1 cellular context compared by ENCODE assay signal in the genomic region with DNA sequence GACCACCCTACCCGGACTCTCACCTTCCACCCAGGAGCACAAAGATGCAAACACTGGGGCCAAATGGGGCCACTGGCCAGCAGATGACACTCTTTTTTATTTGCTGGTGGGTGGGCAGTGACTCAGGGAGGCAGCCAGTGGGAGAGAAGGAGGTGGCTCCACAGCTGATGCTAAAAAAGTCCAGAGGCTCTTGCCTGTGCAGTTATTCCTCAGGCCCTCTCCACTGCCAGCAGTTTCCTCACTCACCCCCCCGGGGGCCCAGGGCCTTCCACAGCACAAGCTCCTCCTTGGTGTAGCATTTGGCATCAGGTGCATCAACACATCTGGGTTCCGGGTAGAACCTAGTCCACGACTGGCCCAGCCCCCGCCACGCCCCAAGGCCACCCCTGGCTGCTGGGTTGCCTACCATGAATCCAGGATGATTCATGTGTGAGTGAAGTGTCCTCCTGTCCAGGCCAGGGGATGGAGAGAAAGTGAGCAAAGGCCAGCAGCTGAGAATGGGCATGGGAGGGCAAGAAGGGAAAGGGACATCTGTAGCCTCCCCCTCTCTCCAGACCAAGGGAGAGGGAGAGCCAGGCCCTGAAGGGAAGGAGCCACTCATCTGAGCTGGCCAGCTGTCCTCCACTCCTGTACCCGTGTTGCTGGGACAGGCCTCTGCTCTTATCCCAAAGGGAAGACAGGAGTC.
TF ChIP-seq lines count a peak whose summit lies in the region.

No MANE protein-coding gene starts in this region.

TF ChIP-seq in GM23338, 12 proteins besides CTCF, POLR2A, EP300 and RAD21:
- TF ChIP-seq, protein P1, sequence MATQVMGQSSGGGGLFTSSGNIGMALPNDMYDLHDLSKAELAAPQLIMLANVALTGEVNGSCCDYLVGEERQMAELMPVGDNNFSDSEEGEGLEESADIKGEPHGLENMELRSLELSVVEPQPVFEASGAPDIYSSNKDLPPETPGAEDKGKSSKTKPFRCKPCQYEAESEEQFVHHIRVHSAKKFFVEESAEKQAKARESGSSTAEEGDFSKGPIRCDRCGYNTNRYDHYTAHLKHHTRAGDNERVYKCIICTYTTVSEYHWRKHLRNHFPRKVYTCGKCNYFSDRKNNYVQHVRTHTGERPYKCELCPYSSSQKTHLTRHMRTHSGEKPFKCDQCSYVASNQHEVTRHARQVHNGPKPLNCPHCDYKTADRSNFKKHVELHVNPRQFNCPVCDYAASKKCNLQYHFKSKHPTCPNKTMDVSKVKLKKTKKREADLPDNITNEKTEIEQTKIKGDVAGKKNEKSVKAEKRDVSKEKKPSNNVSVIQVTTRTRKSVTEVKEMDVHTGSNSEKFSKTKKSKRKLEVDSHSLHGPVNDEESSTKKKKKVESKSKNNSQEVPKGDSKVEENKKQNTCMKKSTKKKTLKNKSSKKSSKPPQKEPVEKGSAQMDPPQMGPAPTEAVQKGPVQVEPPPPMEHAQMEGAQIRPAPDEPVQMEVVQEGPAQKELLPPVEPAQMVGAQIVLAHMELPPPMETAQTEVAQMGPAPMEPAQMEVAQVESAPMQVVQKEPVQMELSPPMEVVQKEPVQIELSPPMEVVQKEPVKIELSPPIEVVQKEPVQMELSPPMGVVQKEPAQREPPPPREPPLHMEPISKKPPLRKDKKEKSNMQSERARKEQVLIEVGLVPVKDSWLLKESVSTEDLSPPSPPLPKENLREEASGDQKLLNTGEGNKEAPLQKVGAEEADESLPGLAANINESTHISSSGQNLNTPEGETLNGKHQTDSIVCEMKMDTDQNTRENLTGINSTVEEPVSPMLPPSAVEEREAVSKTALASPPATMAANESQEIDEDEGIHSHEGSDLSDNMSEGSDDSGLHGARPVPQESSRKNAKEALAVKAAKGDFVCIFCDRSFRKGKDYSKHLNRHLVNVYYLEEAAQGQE (IDR thresholded peaks at IDR 0.05; ENCODE audit: unreplicated experiment), result no peak
- TF ChIP-seq, protein P2, sequence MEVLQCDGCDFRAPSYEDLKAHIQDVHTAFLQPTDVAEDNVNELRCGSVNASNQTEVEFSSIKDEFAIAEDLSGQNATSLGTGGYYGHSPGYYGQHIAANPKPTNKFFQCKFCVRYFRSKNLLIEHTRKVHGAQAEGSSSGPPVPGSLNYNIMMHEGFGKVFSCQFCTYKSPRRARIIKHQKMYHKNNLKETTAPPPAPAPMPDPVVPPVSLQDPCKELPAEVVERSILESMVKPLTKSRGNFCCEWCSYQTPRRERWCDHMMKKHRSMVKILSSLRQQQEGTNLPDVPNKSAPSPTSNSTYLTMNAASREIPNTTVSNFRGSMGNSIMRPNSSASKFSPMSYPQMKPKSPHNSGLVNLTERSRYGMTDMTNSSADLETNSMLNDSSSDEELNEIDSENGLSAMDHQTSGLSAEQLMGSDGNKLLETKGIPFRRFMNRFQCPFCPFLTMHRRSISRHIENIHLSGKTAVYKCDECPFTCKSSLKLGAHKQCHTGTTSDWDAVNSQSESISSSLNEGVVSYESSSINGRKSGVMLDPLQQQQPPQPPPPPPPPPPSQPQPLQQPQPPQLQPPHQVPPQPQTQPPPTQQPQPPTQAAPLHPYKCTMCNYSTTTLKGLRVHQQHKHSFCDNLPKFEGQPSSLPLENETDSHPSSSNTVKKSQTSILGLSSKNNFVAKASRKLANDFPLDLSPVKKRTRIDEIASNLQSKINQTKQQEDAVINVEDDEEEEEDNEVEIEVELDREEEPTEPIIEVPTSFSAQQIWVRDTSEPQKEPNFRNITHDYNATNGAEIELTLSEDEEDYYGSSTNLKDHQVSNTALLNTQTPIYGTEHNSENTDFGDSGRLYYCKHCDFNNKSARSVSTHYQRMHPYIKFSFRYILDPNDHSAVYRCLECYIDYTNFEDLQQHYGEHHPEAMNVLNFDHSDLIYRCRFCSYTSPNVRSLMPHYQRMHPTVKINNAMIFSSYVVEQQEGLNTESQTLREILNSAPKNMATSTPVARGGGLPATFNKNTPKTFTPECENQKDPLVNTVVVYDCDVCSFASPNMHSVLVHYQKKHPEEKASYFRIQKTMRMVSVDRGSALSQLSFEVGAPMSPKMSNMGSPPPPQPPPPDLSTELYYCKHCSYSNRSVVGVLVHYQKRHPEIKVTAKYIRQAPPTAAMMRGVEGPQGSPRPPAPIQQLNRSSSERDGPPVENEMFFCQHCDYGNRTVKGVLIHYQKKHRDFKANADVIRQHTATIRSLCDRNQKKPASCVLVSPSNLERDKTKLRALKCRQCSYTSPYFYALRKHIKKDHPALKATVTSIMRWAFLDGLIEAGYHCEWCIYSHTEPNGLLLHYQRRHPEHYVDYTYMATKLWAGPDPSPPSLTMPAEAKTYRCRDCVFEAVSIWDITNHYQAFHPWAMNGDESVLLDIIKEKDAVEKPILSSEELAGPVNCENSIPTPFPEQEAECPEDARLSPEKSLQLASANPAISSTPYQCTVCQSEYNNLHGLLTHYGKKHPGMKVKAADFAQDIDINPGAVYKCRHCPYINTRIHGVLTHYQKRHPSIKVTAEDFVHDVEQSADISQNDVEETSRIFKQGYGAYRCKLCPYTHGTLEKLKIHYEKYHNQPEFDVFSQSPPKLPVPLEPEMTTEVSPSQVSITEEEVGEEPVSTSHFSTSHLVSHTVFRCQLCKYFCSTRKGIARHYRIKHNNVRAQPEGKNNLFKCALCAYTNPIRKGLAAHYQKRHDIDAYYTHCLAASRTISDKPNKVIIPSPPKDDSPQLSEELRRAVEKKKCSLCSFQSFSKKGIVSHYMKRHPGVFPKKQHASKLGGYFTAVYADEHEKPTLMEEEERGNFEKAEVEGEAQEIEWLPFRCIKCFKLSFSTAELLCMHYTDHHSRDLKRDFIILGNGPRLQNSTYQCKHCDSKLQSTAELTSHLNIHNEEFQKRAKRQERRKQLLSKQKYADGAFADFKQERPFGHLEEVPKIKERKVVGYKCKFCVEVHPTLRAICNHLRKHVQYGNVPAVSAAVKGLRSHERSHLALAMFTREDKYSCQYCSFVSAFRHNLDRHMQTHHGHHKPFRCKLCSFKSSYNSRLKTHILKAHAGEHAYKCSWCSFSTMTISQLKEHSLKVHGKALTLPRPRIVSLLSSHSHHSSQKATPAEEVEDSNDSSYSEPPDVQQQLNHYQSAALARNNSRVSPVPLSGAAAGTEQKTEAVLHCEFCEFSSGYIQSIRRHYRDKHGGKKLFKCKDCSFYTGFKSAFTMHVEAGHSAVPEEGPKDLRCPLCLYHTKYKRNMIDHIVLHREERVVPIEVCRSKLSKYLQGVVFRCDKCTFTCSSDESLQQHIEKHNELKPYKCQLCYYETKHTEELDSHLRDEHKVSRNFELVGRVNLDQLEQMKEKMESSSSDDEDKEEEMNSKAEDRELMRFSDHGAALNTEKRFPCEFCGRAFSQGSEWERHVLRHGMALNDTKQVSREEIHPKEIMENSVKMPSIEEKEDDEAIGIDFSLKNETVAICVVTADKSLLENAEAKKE (CRISPR knock-in tag; IDR thresholded peaks at IDR 0.05), result no peak
